Comparison of ENCODE assay signal across 10 cellular contexts in the genomic region with DNA sequence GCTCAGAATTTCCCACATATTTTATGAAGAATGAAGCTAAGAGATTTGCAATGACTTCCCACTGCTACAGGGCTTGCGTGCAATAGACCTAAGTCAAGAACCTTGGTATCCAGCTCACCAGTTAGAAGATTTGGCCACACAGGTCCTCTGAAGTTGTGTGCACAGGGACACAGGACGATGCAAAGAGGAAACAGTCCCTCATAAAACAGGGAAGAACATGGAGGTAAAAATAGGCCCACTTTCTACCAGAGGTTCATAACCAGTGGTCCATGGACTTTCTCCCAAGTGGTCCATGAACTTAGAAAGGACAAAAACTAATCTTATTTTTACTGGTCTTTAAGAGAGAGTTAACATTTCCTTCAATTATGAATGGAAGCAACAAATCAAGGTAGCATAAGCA. TPM values are rescaled to one million over a fixed set of nuclear protein-coding genes. Genes with fewer than 3 reads are reported as not detected.
DNase-seq lines count a peak whose midpoint lies in the region; ATAC-seq, FAIRE-seq and TF ChIP-seq lines count a peak whose summit lies in the region.
"Had no signal": no experiment of that assay in that cellular context is flagged by ENCODE, and none has a peak within 500 bp of the region (broad histone marks: within the 10 kb centered on the region; RNA-seq: fewer than 3 reads in every experiment).

No MANE protein-coding gene starts in this region.

- H3K9me3 Mint-ChIP-seq in natural killer cell, result peaks cover 0 to 3% of the 10 kb centered on the region in 2 donors

- DNase-seq in BE2C, result no peak
- no peak for DNase-seq in mammary epithelial cell
- no peak for DNase-seq in natural killer cell
- DNase-seq in erythroblast (lab: John Stamatoyannopoulos, UW), result no peak
- no peak for DNase-seq in frontal cortex (ENCODE audit: low spot score in 2 of 2)
- no peak for DNase-seq in NCI-H510A (lab: John Stamatoyannopoulos, UW)
- DNase-seq: NCI-H1092 treated with DMSO at 0.1 percent for 48 hours had no signal

- H3K27ac ChIP-seq in HUES6 (ENCODE audit: low read depth, low read length) (no peak overlapping the region), mammary epithelial cell (ENCODE audit: insufficient read depth, low read depth, low read length) (no peak overlapping the region)

- 56% methylated on average over 2 of the region's 2 CpGs for WGBS in mammary epithelial cell (ENCODE audit: low coverage, missing lambda C conversion rate)

- H3K9ac ChIP-seq in HUES6 (ENCODE audit: low read length), result no peak overlapping the region
- H3K9ac ChIP-seq in mammary epithelial cell (ENCODE audit: insufficient read depth, low read length), result no peak overlapping the region

- in situ Hi-C loops in mammary epithelial cell (cut with MboI; ENCODE audit: low sequenced_read_pairs in 2 of 2), result loop anchor here in 1 of 2 donors (10.0 kb wide), 1 partner anchor 116 kb away; no protein-coding TSS in a partner anchor

- dilution Hi-C loops in mammary epithelial cell (cut with HindIII; ENCODE audit: low sequenced_read_pairs), result no loop called here

- peaks cover 0 to 4% of the 10 kb centered on the region in 2 donors for H3K27me3 Mint-ChIP-seq in natural killer cell (ENCODE audit: low read depth in 2 of 2)

- TF ChIP-seq CTCF in BE2C (IDR thresholded peaks at IDR 0.05; ENCODE audit: low read depth, low read length), result no peak
- TF ChIP-seq CTCF in mammary epithelial cell (conservative IDR thresholded peaks at IDR 0.05 in 1 of 2, IDR thresholded peaks at IDR 0.05 in 1 of 2; ENCODE audit: extremely low read depth in 1 of 2, insufficient read depth in 1 of 2, low read depth in 1 of 2, low read length in 2 of 2), result no peak
- TF ChIP-seq CTCF in natural killer cell (IDR thresholded peaks at IDR 0.05), result no peak

- H2AFZ ChIP-seq in mammary epithelial cell (ENCODE audit: low read depth, low read length), result no peak overlapping the region

- H3K4me3 Mint-ChIP-seq in natural killer cell, result peak overlapping the region; percentile 76

- peaks cover 34 to 46% of the 10 kb centered on the region in 2 donors for H3K4me1 Mint-ChIP-seq in natural killer cell

- no peak for TF ChIP-seq POLR2A in erythroblast (IDR thresholded peaks at IDR 0.05; ENCODE audit: low read length)

- intact Hi-C loops in mammary epithelial cell (cut with micrococcal nuclease), result loop anchor here (10.0 kb wide), 1 partner anchor 434 kb away; no protein-coding TSS in a partner anchor
- intact Hi-C loops in natural killer cell (cut with micrococcal nuclease), result loop anchor here (5.0 kb wide), 3 partner anchors 87 to 128 kb away; a partner anchor contains a TSS

- H3K4me1 ChIP-seq in BE2C (0 out of 2 replicates have a peak, but pooled peaks cover 5% of the 10 kb centered on the region), HUES6 (ENCODE audit: control insufficient read depth, insufficient read depth, low read length) (peaks cover 11% of the 10 kb centered on the region; the same call in 1 of the 2 replicates), mammary epithelial cell (ENCODE audit: insufficient read depth, low read length) (peaks cover 8% of the 10 kb centered on the region)

- BruUV-seq in mammary epithelial cell (replicated peaks; lab: Mats Ljungman, UMichigan), result no TSS peak

- peaks cover 25% of the 10 kb centered on the region for H3K36me3 Mint-ChIP-seq in natural killer cell

- ATAC-seq in natural killer cell, result no peak
- ATAC-seq in HG02798 (IDR thresholded peaks at IDR 0.05; ENCODE audit: poor library complexity, unreplicated experiment), result no peak

- peaks cover 8% of the 10 kb centered on the region for H3K36me3 ChIP-seq in BE2C
- H3K36me3 ChIP-seq in HUES6 (ENCODE audit: control insufficient read depth, insufficient read depth, low read length), result peaks cover 22% of the 10 kb centered on the region
- H3K36me3 ChIP-seq in mammary epithelial cell (ENCODE audit: insufficient read depth, low read length), result peaks cover under 1% of the 10 kb centered on the region

- no peaks in the 10 kb centered on the region for H4K20me1 ChIP-seq in mammary epithelial cell (ENCODE audit: insufficient read depth, low read length)

- no peaks in the 10 kb centered on the region for H3K9me3 ChIP-seq in BE2C
- H3K9me3 ChIP-seq in HUES6 (ENCODE audit: control insufficient read depth, insufficient read depth, low read depth, low read length), result no peaks in the 10 kb centered on the region
- H3K9me3 ChIP-seq in mammary epithelial cell (replicated peaks; ENCODE audit: insufficient read depth, low read length), result no peaks in the 10 kb centered on the region

- H3K79me2 ChIP-seq in mammary epithelial cell (ENCODE audit: insufficient read depth, low read length), result peaks cover 18% of the 10 kb centered on the region

- peak overlapping the region; percentile 72 for H3K4me2 ChIP-seq in mammary epithelial cell (ENCODE audit: insufficient read depth, low read depth, low read length)

- no peaks in the 10 kb centered on the region for H3K27me3 ChIP-seq in BE2C
- H3K27me3 ChIP-seq in HUES6 (ENCODE audit: control insufficient read depth, insufficient read depth, low read length), result no peaks in the 10 kb centered on the region
- no peaks in the 10 kb centered on the region for H3K27me3 ChIP-seq in mammary epithelial cell (ENCODE audit: insufficient read depth, low read length)

- CTCF ChIA-PET in mammary epithelial cell (lab: Charles Lee; ENCODE audit: low non-redundant PET), result no interaction called here

- no peak overlapping the region for H3K27ac Mint-ChIP-seq in natural killer cell

- H3K4me3 ChIP-seq in BE2C (ENCODE audit: low read depth, low read length), result peak overlapping the region; percentile 95
- peak overlapping the region; percentile 79 for H3K4me3 ChIP-seq in HUES6 (ENCODE audit: low read depth, low read length)
- peak overlapping the region; percentile 87 to 93 (median 89) for H3K4me3 ChIP-seq in mammary epithelial cell (replicated peaks in 1 of 3; ENCODE audit: insufficient read depth in 1 of 3, low read depth in 2 of 3, low read length in 3 of 3)

- FAIRE-seq in frontal cortex (lab: Jason Lieb, UNC), result no peak
- FAIRE-seq: H54 had no signal

RNA-seq across cellular contexts. Expression of a gene that starts 1.3 kb away (rescaled TPM):
- 5.4 TPM for polyA plus RNA-seq in BE2C (2012; ENCODE audit: insufficient read depth, insufficient read length, low read depth)
- total RNA-seq in mammary epithelial cell, result 1 to 10 TPM; 3.6 to 5.8 TPM
- polyA plus RNA-seq in mammary epithelial cell, result 2.2 TPM
- 7.4 TPM for polyA minus RNA-seq in mammary epithelial cell
- 1 to 10 TPM; 1.6 to 4.2 (median 2.9) TPM for total RNA-seq in natural killer cell
- 9.4 TPM for total RNA-seq in frontal cortex

RNA-seq across cellular contexts. Expression of a gene that starts 8.3 kb away (rescaled TPM):
- polyA plus RNA-seq in BE2C (2012; ENCODE audit: insufficient read depth, insufficient read length, low read depth), result 0.45 TPM
- total RNA-seq in mammary epithelial cell (1 to 10 TPM in 1 of 2 donors, under 1 TPM in 1; 0.24 to 1.0 TPM), natural killer cell (under 1 TPM in 2 of 3 donors, not detected in 1; 0.31 to 0.36 TPM), frontal cortex (3.7 TPM)
- 0.34 TPM for polyA plus RNA-seq in mammary epithelial cell
- not detected for polyA minus RNA-seq in mammary epithelial cell

RNA-seq across cellular contexts. Expression of a gene that starts 16.2 kb away (rescaled TPM):
- polyA plus RNA-seq in BE2C (2012; ENCODE audit: insufficient read depth, insufficient read length, low read depth), result 10.6 TPM
- 10 to 100 TPM; 12.4 to 12.7 TPM for total RNA-seq in mammary epithelial cell
- 6.6 TPM for polyA plus RNA-seq in mammary epithelial cell
- polyA minus RNA-seq in mammary epithelial cell, result 19.3 TPM
- total RNA-seq in natural killer cell, result 10 to 100 TPM; 13.7 to 24.4 (median 15.4) TPM
- total RNA-seq in frontal cortex, result 36.3 TPM

RNA-seq across cellular contexts. Expression of a gene that starts 25.7 kb away (rescaled TPM):
- polyA plus RNA-seq in BE2C (2012; ENCODE audit: insufficient read depth, insufficient read length, low read depth), result 23.5 TPM
- total RNA-seq in mammary epithelial cell (10 to 100 TPM; 11.9 to 15.5 TPM), natural killer cell (10 to 100 TPM; 17.7 to 20.0 (median 18.7) TPM), frontal cortex (45.7 TPM)
- 7.3 TPM for polyA plus RNA-seq in mammary epithelial cell
- polyA minus RNA-seq in mammary epithelial cell, result 21.8 TPM

RNA-seq across cellular contexts. Expression of a gene that starts 30.6 kb away (rescaled TPM):
- polyA plus RNA-seq in BE2C (2012; ENCODE audit: insufficient read depth, insufficient read length, low read depth), result 6.2 TPM
- total RNA-seq in mammary epithelial cell (1 to 10 TPM; 5.7 to 7.7 TPM), natural killer cell (1 to 10 TPM; 1.1 to 1.5 (median 1.1) TPM), frontal cortex (19.2 TPM)
- polyA plus RNA-seq in mammary epithelial cell, result 3.8 TPM
- 0.57 TPM for polyA minus RNA-seq in mammary epithelial cell
